Comparison of ENCODE assay signal across 8 cellular contexts in the genomic region with DNA sequence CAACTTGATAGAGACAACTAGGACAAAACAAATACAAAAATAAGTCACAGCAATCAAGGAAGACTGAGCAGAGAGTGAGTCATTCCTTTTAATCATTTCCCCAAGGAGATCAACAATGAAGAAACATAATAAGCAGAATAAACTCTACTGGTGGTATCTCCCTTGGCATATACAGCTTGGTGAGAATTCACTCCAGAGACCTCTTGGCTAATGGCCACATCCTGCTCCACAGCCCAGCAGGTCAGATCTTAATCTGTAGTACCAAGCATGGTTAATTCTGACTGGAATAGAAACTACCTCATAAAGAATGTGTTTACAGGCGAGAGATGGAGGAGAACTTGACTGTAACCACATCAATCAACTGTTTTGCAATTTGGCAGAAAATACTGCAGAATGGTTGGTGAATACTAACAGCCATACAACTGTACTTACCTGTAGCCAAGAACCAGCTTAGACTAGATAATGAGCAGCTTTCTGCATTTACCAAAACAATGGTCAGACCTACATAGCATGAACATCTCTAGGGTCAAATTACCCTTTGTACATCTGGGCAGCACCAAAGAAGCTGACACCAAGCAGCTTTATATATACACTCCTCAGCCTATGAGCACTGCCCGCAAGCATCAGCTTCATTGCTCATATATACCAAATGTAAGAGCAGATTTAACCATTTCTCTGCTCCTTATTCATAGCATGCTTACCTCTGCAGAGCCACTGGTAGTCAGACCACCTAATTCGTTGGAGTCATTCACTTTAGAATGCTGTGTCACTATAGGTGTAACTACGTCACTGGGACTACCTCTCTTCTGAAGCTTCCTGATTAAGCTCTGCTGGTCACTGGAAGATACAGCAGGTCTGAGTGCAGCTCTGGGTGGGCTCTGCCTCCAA. TPM values are rescaled to one million over a fixed set of nuclear protein-coding genes. Genes with fewer than 3 reads are reported as not detected.
DNase-seq lines count a peak whose midpoint lies in the region; FAIRE-seq and TF ChIP-seq lines count a peak whose summit lies in the region.

No MANE protein-coding gene starts in this region.

- no peak overlapping the region for H3K4me3 Mint-ChIP-seq in mesothelial cell of epicardium

- no peak overlapping the region for H3K27ac Mint-ChIP-seq in mesothelial cell of epicardium

- peak; percentile 23 for FAIRE-seq in endometrium (lab: Jason Lieb, UNC)

- H3K27ac ChIP-seq in skeletal muscle tissue (ENCODE audit: low read depth, low read length): peak overlapping the region; percentile 46

- H3K4me3 ChIP-seq in GM12875 (ENCODE audit: low read depth, low read length) (no peak overlapping the region), skeletal muscle tissue (ENCODE audit: low read length in 3 of 3) (no peak overlapping the region)

- peaks cover 5% of the 10 kb centered on the region for H3K4me1 Mint-ChIP-seq in mesothelial cell of epicardium

- peaks cover 25% of the 10 kb centered on the region for H3K36me3 Mint-ChIP-seq in mesothelial cell of epicardium

- TF ChIP-seq CTCF in GM12875 (IDR thresholded peaks at IDR 0.05; ENCODE audit: borderline replicate concordance, insufficient read depth, low read depth, low read length) (0 out of 2 replicates have a peak, but pooled peaks have one; percentile 6), mesothelial cell of epicardium (IDR thresholded peaks at IDR 0.05; ENCODE audit: unreplicated experiment) (no peak)

- no peaks in the 10 kb centered on the region for H3K27me3 Mint-ChIP-seq in mesothelial cell of epicardium (ENCODE audit: low read depth)

- no peaks in the 10 kb centered on the region for H3K9me3 ChIP-seq in skeletal muscle tissue (ENCODE audit: control insufficient read depth in 3 of 3, low read length in 3 of 3)

- peaks cover 2 to 8% (median 5%) of the 10 kb centered on the region in 3 donors for H3K36me3 ChIP-seq in skeletal muscle tissue (ENCODE audit: control insufficient read depth in 3 of 3, insufficient read depth in 3 of 3, low read length in 3 of 3)

- no peaks in the 10 kb centered on the region for H3K27me3 ChIP-seq in skeletal muscle tissue (ENCODE audit: control insufficient read depth in 3 of 3, insufficient read depth in 3 of 3, low read length in 3 of 3)

- peak; percentile 88 for DNase-seq in A172 (ENCODE audit: low spot score)
- DNase-seq in HT1080 (ENCODE audit: low read depth): peak; percentile 72
- peak; percentile 8 for DNase-seq in activated CD4-positive, alpha-beta T cell treated with anti-CD3 and anti-CD28 coated beads for 1 hour
- DNase-seq in mesothelial cell of epicardium (ENCODE audit: low spot score in 2 of 2, unreplicated experiment in 2 of 2): no peak
- DNase-seq in SKM-1 treated with dmso at 0.1 percent for 144 hours (lab: John Stamatoyannopoulos, UW; ENCODE audit: unreplicated experiment): no peak

- H3K9me3 Mint-ChIP-seq in mesothelial cell of epicardium: no peaks in the 10 kb centered on the region

- H3K9ac ChIP-seq in skeletal muscle tissue (ENCODE audit: low read depth in 1 of 3, low read length in 3 of 3): no peak overlapping the region

- peaks cover 18 to 22% (median 20%) of the 10 kb centered on the region in 3 donors for H3K4me1 ChIP-seq in skeletal muscle tissue (ENCODE audit: control insufficient read depth in 3 of 3, insufficient read depth in 3 of 3, low read length in 3 of 3)

RNA-seq across cellular contexts. Expression of a gene that starts 51.0 kb away (rescaled TPM):
- total RNA-seq in A172 (2014; rRNA removed; shearing (Covaris generic)): 13.9 and 15.7 TPM in 2 replicates
- total RNA-seq in HT1080 (2014; rRNA removed; shearing (Covaris generic)): 37.6 and 37.8 TPM in 2 replicates
- 47.0 and 54.9 TPM in 2 replicates for polyA plus RNA-seq in HT1080 (2015; cell fraction: cytosol; rRNA removed)
- polyA plus RNA-seq in HT1080 (2015; cell fraction: nucleus; rRNA removed): 109 and 125 TPM in 2 replicates
- total RNA-seq in skeletal muscle tissue (18.3 TPM), mesothelial cell of epicardium (64.9 to 73.8 TPM (median 72.5 TPM) in 3 replicates)

RNA-seq across cellular contexts. Expression of a gene that starts 51.4 kb away (rescaled TPM):
- total RNA-seq in A172 (2014; rRNA removed; shearing (Covaris generic)): 8.0 and 8.4 TPM in 2 replicates
- 49.9 and 57.6 TPM in 2 replicates for total RNA-seq in HT1080 (2014; rRNA removed; shearing (Covaris generic))
- polyA plus RNA-seq in HT1080 (2015; cell fraction: cytosol; rRNA removed): 40.2 and 46.8 TPM in 2 replicates
- polyA plus RNA-seq in HT1080 (2015; cell fraction: nucleus; rRNA removed): 79.5 and 89.7 TPM in 2 replicates
- total RNA-seq in skeletal muscle tissue: 5.7 TPM
- total RNA-seq in mesothelial cell of epicardium: 26.4 to 27.8 TPM (median 26.6 TPM) in 3 replicates

Comparison
In these comparisons a context has a peak if more than half of its experiments do, and no peak if none do; other contexts are left out.
1. DNase-seq: peak in A172 (single experiment), HT1080 (single experiment) and activated CD4-positive, alpha-beta T cell treated with anti-CD3 and anti-CD28 coated beads for 1 hour (single experiment); none in mesothelial cell of epicardium (0 of 2) and SKM-1 treated with dmso at 0.1 percent for 144 hours (single experiment).